ENCODE assay signal across 1 cellular context in genomic region chr3:156816794-156817741, GRCh38.
TF ChIP-seq lines count a peak whose summit lies in the region.

No MANE protein-coding gene starts in this region.

TF ChIP-seq in GM12878, 131 proteins besides CTCF, POLR2A, EP300 and RAD21 (continued from another document and continues in another):
- TF ChIP-seq, protein P1, sequence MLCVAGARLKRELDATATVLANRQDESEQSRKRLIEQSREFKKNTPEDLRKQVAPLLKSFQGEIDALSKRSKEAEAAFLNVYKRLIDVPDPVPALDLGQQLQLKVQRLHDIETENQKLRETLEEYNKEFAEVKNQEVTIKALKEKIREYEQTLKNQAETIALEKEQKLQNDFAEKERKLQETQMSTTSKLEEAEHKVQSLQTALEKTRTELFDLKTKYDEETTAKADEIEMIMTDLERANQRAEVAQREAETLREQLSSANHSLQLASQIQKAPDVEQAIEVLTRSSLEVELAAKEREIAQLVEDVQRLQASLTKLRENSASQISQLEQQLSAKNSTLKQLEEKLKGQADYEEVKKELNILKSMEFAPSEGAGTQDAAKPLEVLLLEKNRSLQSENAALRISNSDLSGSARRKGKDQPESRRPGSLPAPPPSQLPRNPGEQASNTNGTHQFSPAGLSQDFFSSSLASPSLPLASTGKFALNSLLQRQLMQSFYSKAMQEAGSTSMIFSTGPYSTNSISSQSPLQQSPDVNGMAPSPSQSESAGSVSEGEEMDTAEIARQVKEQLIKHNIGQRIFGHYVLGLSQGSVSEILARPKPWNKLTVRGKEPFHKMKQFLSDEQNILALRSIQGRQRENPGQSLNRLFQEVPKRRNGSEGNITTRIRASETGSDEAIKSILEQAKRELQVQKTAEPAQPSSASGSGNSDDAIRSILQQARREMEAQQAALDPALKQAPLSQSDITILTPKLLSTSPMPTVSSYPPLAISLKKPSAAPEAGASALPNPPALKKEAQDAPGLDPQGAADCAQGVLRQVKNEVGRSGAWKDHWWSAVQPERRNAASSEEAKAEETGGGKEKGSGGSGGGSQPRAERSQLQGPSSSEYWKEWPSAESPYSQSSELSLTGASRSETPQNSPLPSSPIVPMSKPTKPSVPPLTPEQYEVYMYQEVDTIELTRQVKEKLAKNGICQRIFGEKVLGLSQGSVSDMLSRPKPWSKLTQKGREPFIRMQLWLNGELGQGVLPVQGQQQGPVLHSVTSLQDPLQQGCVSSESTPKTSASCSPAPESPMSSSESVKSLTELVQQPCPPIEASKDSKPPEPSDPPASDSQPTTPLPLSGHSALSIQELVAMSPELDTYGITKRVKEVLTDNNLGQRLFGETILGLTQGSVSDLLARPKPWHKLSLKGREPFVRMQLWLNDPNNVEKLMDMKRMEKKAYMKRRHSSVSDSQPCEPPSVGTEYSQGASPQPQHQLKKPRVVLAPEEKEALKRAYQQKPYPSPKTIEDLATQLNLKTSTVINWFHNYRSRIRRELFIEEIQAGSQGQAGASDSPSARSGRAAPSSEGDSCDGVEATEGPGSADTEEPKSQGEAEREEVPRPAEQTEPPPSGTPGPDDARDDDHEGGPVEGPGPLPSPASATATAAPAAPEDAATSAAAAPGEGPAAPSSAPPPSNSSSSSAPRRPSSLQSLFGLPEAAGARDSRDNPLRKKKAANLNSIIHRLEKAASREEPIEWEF (IDR thresholded peaks at IDR 0.05; ENCODE audit: insufficient replicate concordance, low read depth, low read length), result peak; percentile 28
- no peak for TF ChIP-seq SREBF1 (IDR thresholded peaks at IDR 0.05; ENCODE audit: low read length)
- 0 out of 2 replicates have a peak, but pooled peaks have one; percentile 14 for TF ChIP-seq IRF4 (IDR thresholded peaks at IDR 0.05; ENCODE audit: low read depth, low read length)
- peak; percentile 76; the same call in 1 of the 2 replicates for TF ChIP-seq SMARCA5 (IDR thresholded peaks at IDR 0.05)
- no peak for TF ChIP-seq ASH2L (IDR thresholded peaks at IDR 0.05; ENCODE audit: borderline replicate concordance, low read depth)
- peak; percentile 100 for TF ChIP-seq FOXM1 (IDR thresholded peaks at IDR 0.05; ENCODE audit: low read depth, low read length)
- TF ChIP-seq SUZ12 (IDR thresholded peaks at IDR 0.05; ENCODE audit: unreplicated experiment), result no peak
- TF ChIP-seq, protein P2, sequence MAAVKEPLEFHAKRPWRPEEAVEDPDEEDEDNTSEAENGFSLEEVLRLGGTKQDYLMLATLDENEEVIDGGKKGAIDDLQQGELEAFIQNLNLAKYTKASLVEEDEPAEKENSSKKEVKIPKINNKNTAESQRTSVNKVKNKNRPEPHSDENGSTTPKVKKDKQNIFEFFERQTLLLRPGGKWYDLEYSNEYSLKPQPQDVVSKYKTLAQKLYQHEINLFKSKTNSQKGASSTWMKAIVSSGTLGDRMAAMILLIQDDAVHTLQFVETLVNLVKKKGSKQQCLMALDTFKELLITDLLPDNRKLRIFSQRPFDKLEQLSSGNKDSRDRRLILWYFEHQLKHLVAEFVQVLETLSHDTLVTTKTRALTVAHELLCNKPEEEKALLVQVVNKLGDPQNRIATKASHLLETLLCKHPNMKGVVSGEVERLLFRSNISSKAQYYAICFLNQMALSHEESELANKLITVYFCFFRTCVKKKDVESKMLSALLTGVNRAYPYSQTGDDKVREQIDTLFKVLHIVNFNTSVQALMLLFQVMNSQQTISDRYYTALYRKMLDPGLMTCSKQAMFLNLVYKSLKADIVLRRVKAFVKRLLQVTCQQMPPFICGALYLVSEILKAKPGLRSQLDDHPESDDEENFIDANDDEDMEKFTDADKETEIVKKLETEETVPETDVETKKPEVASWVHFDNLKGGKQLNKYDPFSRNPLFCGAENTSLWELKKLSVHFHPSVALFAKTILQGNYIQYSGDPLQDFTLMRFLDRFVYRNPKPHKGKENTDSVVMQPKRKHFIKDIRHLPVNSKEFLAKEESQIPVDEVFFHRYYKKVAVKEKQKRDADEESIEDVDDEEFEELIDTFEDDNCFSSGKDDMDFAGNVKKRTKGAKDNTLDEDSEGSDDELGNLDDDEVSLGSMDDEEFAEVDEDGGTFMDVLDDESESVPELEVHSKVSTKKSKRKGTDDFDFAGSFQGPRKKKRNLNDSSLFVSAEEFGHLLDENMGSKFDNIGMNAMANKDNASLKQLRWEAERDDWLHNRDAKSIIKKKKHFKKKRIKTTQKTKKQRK (IDR thresholded peaks at IDR 0.05; ENCODE audit: low read depth, low read length), result no peak
- no peak for TF ChIP-seq KAT2A (conservative IDR thresholded peaks at IDR 0.05; ENCODE audit: control insufficient read depth, low read depth, low read length)
- TF ChIP-seq GATAD2B (conservative IDR thresholded peaks at IDR 0.05; ENCODE audit: low read depth), result no peak; the same call in none of the 2 replicates
- TF ChIP-seq WRNIP1 (IDR thresholded peaks at IDR 0.05; ENCODE audit: borderline replicate concordance, low read depth, low read length), result no peak
- TF ChIP-seq SPI1 (IDR thresholded peaks at IDR 0.05; ENCODE audit: borderline replicate concordance, insufficient read depth, low read depth, low read length), result no peak
- TF ChIP-seq ESRRA (IDR thresholded peaks at IDR 0.05; ENCODE audit: low read length), result no peak
- peak in 1 of 2 experiments; percentile 77; a peak in 1 of 4 replicates for TF ChIP-seq ETV6 (conservative IDR thresholded peaks at IDR 0.05 in 1 of 2, IDR thresholded peaks at IDR 0.05 in 1 of 2; ENCODE audit: borderline replicate concordance in 1 of 2, low read depth in 1 of 2)
- TF ChIP-seq MYB (IDR thresholded peaks at IDR 0.05; ENCODE audit: borderline replicate concordance, low read depth, low read length), result peak; percentile 69; the same call in 1 of the 2 replicates
- peak; percentile 92 for TF ChIP-seq RUNX3 (IDR thresholded peaks at IDR 0.05; ENCODE audit: low read length)
- peak; percentile 46; the same call in 1 of the 2 replicates for TF ChIP-seq ZBTB33 (IDR thresholded peaks at IDR 0.05)
- TF ChIP-seq NFXL1 (IDR thresholded peaks at IDR 0.05; ENCODE audit: borderline replicate concordance), result peak; percentile 88; the same call in 1 of the 2 replicates
- TF ChIP-seq FOS (IDR thresholded peaks at IDR 0.05; ENCODE audit: borderline replicate concordance, extremely low read depth, insufficient read length), result no peak
- TF ChIP-seq HDAC2 (IDR thresholded peaks at IDR 0.05), result no peak
- TF ChIP-seq ZZZ3 (IDR thresholded peaks at IDR 0.05; ENCODE audit: control insufficient read depth, insufficient read length, low read depth), result no peak
- peak; percentile 57; the same call in 1 of the 2 replicates for TF ChIP-seq RB1 (IDR thresholded peaks at IDR 0.05; ENCODE audit: borderline replicate concordance)
- no peak for TF ChIP-seq BRCA1 (IDR thresholded peaks at IDR 0.05; ENCODE audit: low read depth, low read length)
- TF ChIP-seq USF2 (IDR thresholded peaks at IDR 0.05; ENCODE audit: borderline replicate concordance, low read depth, low read length), result no peak
- TF ChIP-seq NFIC (IDR thresholded peaks at IDR 0.05; ENCODE audit: low read depth, low read length), result peak; percentile 95; the same call in 1 of the 2 replicates
- TF ChIP-seq MLLT1 (IDR thresholded peaks at IDR 0.05), result peak; percentile 69
- peak; percentile 41 to 91 for TF ChIP-seq EGR1 (IDR thresholded peaks at IDR 0.05; ENCODE audit: borderline replicate concordance in 1 of 2, low read depth in 2 of 2, low read length in 2 of 2)
- TF ChIP-seq DPF2 (IDR thresholded peaks at IDR 0.05), result peak; percentile 99
- no peak for TF ChIP-seq CHD4 (IDR thresholded peaks at IDR 0.05)
- peak; percentile 76 for TF ChIP-seq SMAD1 (IDR thresholded peaks at IDR 0.05; ENCODE audit: low read depth, partially characterized antibody)
- TF ChIP-seq MTA2 (IDR thresholded peaks at IDR 0.05; ENCODE audit: low read depth), result peak; percentile 65; the same call in 1 of the 2 replicates
- TF ChIP-seq EZH2 (IDR thresholded peaks at IDR 0.05; ENCODE audit: borderline replicate concordance, control insufficient read depth, low read depth, low read length), result no peak
- TF ChIP-seq IKZF2 (IDR thresholded peaks at IDR 0.05), result peak; percentile 78 to 82
- TF ChIP-seq STAT3 (IDR thresholded peaks at IDR 0.05; ENCODE audit: low read depth, low read length), result no peak
- TF ChIP-seq IKZF1 (conservative IDR thresholded peaks at IDR 0.05), result peak; percentile 99
- TF ChIP-seq, protein P3, sequence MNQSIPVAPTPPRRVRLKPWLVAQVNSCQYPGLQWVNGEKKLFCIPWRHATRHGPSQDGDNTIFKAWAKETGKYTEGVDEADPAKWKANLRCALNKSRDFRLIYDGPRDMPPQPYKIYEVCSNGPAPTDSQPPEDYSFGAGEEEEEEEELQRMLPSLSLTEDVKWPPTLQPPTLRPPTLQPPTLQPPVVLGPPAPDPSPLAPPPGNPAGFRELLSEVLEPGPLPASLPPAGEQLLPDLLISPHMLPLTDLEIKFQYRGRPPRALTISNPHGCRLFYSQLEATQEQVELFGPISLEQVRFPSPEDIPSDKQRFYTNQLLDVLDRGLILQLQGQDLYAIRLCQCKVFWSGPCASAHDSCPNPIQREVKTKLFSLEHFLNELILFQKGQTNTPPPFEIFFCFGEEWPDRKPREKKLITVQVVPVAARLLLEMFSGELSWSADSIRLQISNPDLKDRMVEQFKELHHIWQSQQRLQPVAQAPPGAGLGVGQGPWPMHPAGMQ (IDR thresholded peaks at IDR 0.05; ENCODE audit: borderline replicate concordance), result no peak
- TF ChIP-seq, protein P4, sequence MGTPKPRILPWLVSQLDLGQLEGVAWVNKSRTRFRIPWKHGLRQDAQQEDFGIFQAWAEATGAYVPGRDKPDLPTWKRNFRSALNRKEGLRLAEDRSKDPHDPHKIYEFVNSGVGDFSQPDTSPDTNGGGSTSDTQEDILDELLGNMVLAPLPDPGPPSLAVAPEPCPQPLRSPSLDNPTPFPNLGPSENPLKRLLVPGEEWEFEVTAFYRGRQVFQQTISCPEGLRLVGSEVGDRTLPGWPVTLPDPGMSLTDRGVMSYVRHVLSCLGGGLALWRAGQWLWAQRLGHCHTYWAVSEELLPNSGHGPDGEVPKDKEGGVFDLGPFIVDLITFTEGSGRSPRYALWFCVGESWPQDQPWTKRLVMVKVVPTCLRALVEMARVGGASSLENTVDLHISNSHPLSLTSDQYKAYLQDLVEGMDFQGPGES (IDR thresholded peaks at IDR 0.05), result no peak
- peak; percentile 57 for TF ChIP-seq ZBED1 (IDR thresholded peaks at IDR 0.05; ENCODE audit: borderline replicate concordance)
- no peak for TF ChIP-seq ZBTB4 (CRISPR knock-in tag; IDR thresholded peaks at IDR 0.05)
- TF ChIP-seq RBBP5 (conservative IDR thresholded peaks at IDR 0.05), result no peak
- no peak for TF ChIP-seq PAX8 (IDR thresholded peaks at IDR 0.05)
